ENCODE assay signal across 18 cellular contexts in the genomic region with DNA sequence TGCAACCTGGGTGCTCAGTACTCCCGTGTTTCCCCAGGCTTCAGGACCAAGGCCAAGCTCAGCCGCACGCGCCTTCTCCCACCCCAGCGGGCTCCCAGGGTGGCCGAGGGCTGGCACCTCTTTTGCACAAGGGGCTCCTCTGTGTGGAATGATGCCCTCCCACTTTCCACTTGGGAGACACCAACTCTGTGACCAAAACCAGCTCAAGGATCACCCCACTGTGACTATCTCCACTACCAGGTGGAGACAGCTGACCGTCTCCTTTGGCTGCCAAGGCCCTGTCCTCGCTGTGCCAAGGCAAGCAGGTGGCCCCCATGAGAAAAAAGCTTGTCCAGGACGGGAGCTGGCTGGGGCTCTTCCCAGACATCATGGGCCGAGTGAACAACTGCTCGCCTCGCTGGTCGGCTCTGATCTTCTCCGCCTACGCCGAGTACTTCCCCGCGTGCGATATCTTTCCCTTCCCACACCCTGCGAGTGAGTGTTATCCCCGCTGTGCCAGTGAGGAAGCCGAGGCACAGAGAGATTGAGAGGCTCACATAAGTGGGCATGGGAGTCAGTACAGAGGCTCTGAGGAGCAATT.
"Had no signal": no experiment of that assay in that cellular context is flagged by ENCODE, and none has a peak within 500 bp of the region (broad histone marks: within the 10 kb centered on the region; RNA-seq: fewer than 3 reads in every experiment).

No MANE protein-coding gene starts in this region.

- DNase-seq: activated CD4-positive, alpha-beta T cell treated with anti-CD3 and anti-CD28 coated beads for 48 hours; activated CD4-positive, CD25-positive, alpha-beta regulatory T cell; activated CD8-positive, alpha-beta T cell treated with anti-CD3 and anti-CD28 coated beads, Interleukin-2, amount 10 ng/mL, durations not matched to agents 7 days and 5 days; activated effector memory CD4-positive, alpha-beta T cell treated with Interleukin-2 at 50 U/mL for 16 hours; activated naive CD4-positive, alpha-beta T cell treated with anti-CD3 and anti-CD28 coated beads, Interleukin-2, amount 10 ng/mL, durations not matched to agents 7 days and 5 days; activated T-cell treated with anti-CD3 and anti-CD28 coated beads, Interleukin-2, amount 50 U/mL, for 48 hours; midbrain; occipital lobe; stimulated activated CD4-positive, alpha-beta T cell treated with anti-CD3 and anti-CD28 coated beads, Interleukin-4, amount 100 ng/mL, for 24 hours; stomach; trophoblast cell had no signal

- H3K4me2 ChIP-seq: smooth muscle cell had no signal

- ATAC-seq: activated CD8-positive, alpha-beta T cell treated with anti-CD3 and anti-CD28 coated beads, Interleukin-2, amount 10 ng/mL, durations not matched to agents 7 days and 5 days; right cardiac atrium; stimulated activated effector memory CD8-positive, alpha-beta T cell treated with anti-CD3 and anti-CD28 coated beads, Interleukin-12 subunit alpha, Interleukin-12 subunit beta, amount 100 ng/mL, for 72 hours had no signal

- H3K36me3 ChIP-seq: stomach had no signal

- H3K9me3 Mint-ChIP-seq: activated naive CD4-positive, alpha-beta T cell treated with anti-CD3 and anti-CD28 coated beads, Interleukin-2, amount 10 ng/mL, durations not matched to agents 7 days and 5 days; nephron; stimulated activated effector memory CD8-positive, alpha-beta T cell treated with anti-CD3 and anti-CD28 coated beads, Interleukin-12 subunit alpha, Interleukin-12 subunit beta, amount 100 ng/mL, for 72 hours; T-helper 2 cell treated with Interferon-gamma antibody and Interleukin-4, amounts not matched to agents 5 μg/mL and 100 μg/mL, for 36 hours had no signal

- H3K9me3 ChIP-seq: stomach had no signal

- H3K27ac Mint-ChIP-seq: activated CD8-positive, alpha-beta T cell treated with anti-CD3 and anti-CD28 coated beads, Interleukin-2, amount 10 ng/mL, durations not matched to agents 7 days and 5 days; activated naive CD4-positive, alpha-beta T cell treated with anti-CD3 and anti-CD28 coated beads, Interleukin-2, amount 10 ng/mL, durations not matched to agents 7 days and 5 days; nephron; progenitor cell of endocrine pancreas; stimulated activated effector memory CD8-positive, alpha-beta T cell treated with anti-CD3 and anti-CD28 coated beads, Interleukin-12 subunit alpha, Interleukin-12 subunit beta, amount 100 ng/mL, for 72 hours; T-helper 2 cell treated with Interferon-gamma antibody and Interleukin-4, amounts not matched to agents 5 μg/mL and 100 μg/mL, for 36 hours had no signal

- H3K4me1 ChIP-seq: stomach had no signal

- H3K4me3 Mint-ChIP-seq: activated CD8-positive, alpha-beta T cell treated with anti-CD3 and anti-CD28 coated beads, Interleukin-2, amount 10 ng/mL, durations not matched to agents 7 days and 5 days; activated naive CD4-positive, alpha-beta T cell treated with anti-CD3 and anti-CD28 coated beads, Interleukin-2, amount 10 ng/mL, durations not matched to agents 7 days and 5 days; nephron; stimulated activated effector memory CD8-positive, alpha-beta T cell treated with anti-CD3 and anti-CD28 coated beads, Interleukin-12 subunit alpha, Interleukin-12 subunit beta, amount 100 ng/mL, for 72 hours; T-helper 2 cell treated with Interferon-gamma antibody and Interleukin-4, amounts not matched to agents 5 μg/mL and 100 μg/mL, for 36 hours had no signal

- H3K4me3 ChIP-seq: dorsolateral prefrontal cortex, smooth muscle cell, stomach had no signal

- H3K4me1 Mint-ChIP-seq: activated naive CD4-positive, alpha-beta T cell treated with anti-CD3 and anti-CD28 coated beads, Interleukin-2, amount 10 ng/mL, durations not matched to agents 7 days and 5 days; stimulated activated effector memory CD8-positive, alpha-beta T cell treated with anti-CD3 and anti-CD28 coated beads, Interleukin-12 subunit alpha, Interleukin-12 subunit beta, amount 100 ng/mL, for 72 hours had no signal

- H3K36me3 Mint-ChIP-seq: activated naive CD4-positive, alpha-beta T cell treated with anti-CD3 and anti-CD28 coated beads, Interleukin-2, amount 10 ng/mL, durations not matched to agents 7 days and 5 days; stimulated activated effector memory CD8-positive, alpha-beta T cell treated with anti-CD3 and anti-CD28 coated beads, Interleukin-12 subunit alpha, Interleukin-12 subunit beta, amount 100 ng/mL, for 72 hours had no signal

- H3K27ac ChIP-seq: dorsolateral prefrontal cortex, stomach had no signal
